In the genomic region with DNA sequence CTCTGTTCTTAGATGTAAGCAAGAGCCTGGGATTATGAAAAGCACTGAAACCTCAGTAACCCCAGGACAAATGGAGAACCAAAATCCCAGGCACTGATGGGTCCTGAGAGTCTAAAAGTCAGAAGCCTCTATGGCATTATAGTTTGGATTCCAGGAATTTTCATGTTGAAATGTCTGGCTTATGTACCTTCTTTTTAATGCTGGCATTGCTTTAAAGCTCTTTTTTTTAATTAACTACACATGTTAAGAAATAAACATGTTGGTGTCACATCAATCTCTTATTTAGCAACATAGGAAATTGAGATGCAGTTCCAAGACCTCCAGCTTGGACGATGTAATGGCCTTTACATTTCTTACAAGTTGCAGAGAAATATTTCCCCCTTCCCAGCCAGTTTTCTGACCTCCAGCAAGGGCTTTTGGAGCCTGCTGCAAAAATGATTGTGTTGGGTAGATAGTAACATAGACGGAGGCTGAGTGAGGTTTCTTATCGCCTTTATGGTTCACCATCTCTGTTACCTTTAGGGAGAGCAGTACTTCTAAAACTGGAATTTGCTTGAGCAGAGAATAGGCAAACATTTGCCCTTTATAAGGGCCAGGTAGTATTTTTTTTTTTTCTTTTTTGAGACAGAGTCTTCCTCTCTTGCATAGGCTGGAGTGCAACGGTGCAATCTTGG, we compare ENCODE assay signal across 18 cellular contexts.
"Had no signal": no experiment of that assay in that cellular context is flagged by ENCODE, and none has a peak within 500 bp of the region (broad histone marks: within the 10 kb centered on the region; RNA-seq: fewer than 3 reads in every experiment).

No MANE protein-coding gene starts in this region.

- H3K36me3 ChIP-seq: suprapubic skin, upper lobe of left lung had no signal

- H3K27me3 Mint-ChIP-seq: progenitor cell of endocrine pancreas had no signal

- H3K4me3 Mint-ChIP-seq: endodermal cell; naive thymus-derived CD8-positive, alpha-beta T cell had no signal

- DNase-seq: activated CD4-positive, alpha-beta T cell treated with anti-CD3 and anti-CD28 coated beads, Interleukin-2, amount 50 U/mL, for 1 hour; activated CD4-positive, CD25-positive, alpha-beta regulatory T cell; activated effector memory CD4-positive, alpha-beta T cell treated with anti-CD3 and anti-CD28 coated beads, Interleukin-2, amount 50 U/mL, for 16 hours; activated T-cell treated with anti-CD3 and anti-CD28 coated beads, Interleukin-2, amount 50 U/mL, for 1 hour; amygdala; endodermal cell; hypothalamus; mammary epithelial cell; naive thymus-derived CD8-positive, alpha-beta T cell; nucleus accumbens; stimulated activated CD4-positive, alpha-beta T cell treated with anti-CD3 and anti-CD28 coated beads, Interleukin-12 subunit alpha, Interleukin-12 subunit beta, amount 100 ng/mL, for 4 hours; stimulated activated naive CD4-positive, alpha-beta T cell treated with Interleukin-2 at 50 U/mL for 16 hours; T-helper 2 cell; upper lobe of left lung had no signal

- H3K9me3 Mint-ChIP-seq: activated naive CD4-positive, alpha-beta T cell treated with anti-CD3 and anti-CD28 coated beads, Interleukin-2, amount 50 U/mL, for 72 hours; naive thymus-derived CD8-positive, alpha-beta T cell had no signal

- H3K4me1 ChIP-seq: suprapubic skin, upper lobe of left lung had no signal

- H3K27ac ChIP-seq: suprapubic skin, upper lobe of left lung had no signal

- H3K4me3 ChIP-seq: mucosa of descending colon, suprapubic skin, upper lobe of left lung had no signal

- H3K4me1 Mint-ChIP-seq: endodermal cell; naive thymus-derived CD8-positive, alpha-beta T cell had no signal

- H3K27ac Mint-ChIP-seq: activated naive CD4-positive, alpha-beta T cell treated with anti-CD3 and anti-CD28 coated beads, Interleukin-2, amount 50 U/mL, for 72 hours; endodermal cell; naive thymus-derived CD8-positive, alpha-beta T cell; progenitor cell of endocrine pancreas had no signal

- ATAC-seq: activated naive CD4-positive, alpha-beta T cell treated with anti-CD3 and anti-CD28 coated beads, Interleukin-2, amount 50 U/mL, for 72 hours; mucosa of descending colon; naive thymus-derived CD8-positive, alpha-beta T cell had no signal

- H3K9me3 ChIP-seq: mucosa of descending colon, suprapubic skin, upper lobe of left lung had no signal

- H3K27me3 ChIP-seq: suprapubic skin, upper lobe of left lung had no signal

- H3K36me3 Mint-ChIP-seq: activated naive CD4-positive, alpha-beta T cell treated with anti-CD3 and anti-CD28 coated beads, Interleukin-2, amount 50 U/mL, for 72 hours; naive thymus-derived CD8-positive, alpha-beta T cell had no signal
